Comparison of ENCODE assay signal across 9 cellular contexts in the genomic region with DNA sequence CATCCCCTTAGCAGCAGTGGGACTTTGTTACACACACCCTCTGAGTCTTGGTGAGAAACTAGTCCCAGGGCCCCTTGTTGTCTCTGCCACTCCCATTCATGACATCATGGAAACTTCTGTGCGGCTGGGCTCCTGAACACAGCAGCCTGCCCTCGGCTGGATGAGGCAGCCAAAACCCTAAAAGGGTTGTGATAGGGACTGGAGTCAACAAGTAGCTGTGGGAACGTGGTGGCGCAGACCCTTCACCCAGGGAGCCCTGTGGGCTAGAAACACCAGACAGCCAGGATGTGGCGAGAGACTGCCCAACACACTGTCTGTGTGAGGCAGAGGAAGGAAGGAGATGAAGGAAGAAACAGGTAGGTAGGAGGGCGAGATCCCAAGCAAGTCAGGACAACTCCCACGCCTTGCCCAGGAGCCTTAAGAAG. TPM values are rescaled to one million over a fixed set of nuclear protein-coding genes. Genes with fewer than 3 reads are reported as not detected.
DNase-seq lines count a peak whose midpoint lies in the region; ATAC-seq and TF ChIP-seq lines count a peak whose summit lies in the region.
"Had no signal": no experiment of that assay in that cellular context is flagged by ENCODE, and none has a peak within 500 bp of the region (broad histone marks: within the 10 kb centered on the region; RNA-seq: fewer than 3 reads in every experiment).

No MANE protein-coding gene starts in this region.

- peaks cover 64% of the 10 kb centered on the region for H3K4me1 Mint-ChIP-seq in activated CD8-positive, alpha-beta T cell treated with anti-CD3 and anti-CD28 coated beads, Interleukin-2, amount 10 ng/mL, durations not matched to agents 7 days and 5 days (ENCODE audit: low read depth)

- POLR2A ChIA-PET in activated CD8-positive, alpha-beta T cell treated with anti-CD3 and anti-CD28 coated beads, Interleukin-2, amount 10 ng/mL, durations not matched to agents 7 days and 5 days (lab: Charles Lee), result interaction anchor here (0.6 to 1.5 kb wide), 5 partner anchors 9 to 756 kb away, joined by 3 to 9 read pairs (median 3); no protein-coding TSS in a partner anchor

- peak overlapping the region; percentile 96 for H3K27ac Mint-ChIP-seq in activated CD8-positive, alpha-beta T cell treated with anti-CD3 and anti-CD28 coated beads, Interleukin-2, amount 10 ng/mL, durations not matched to agents 7 days and 5 days

- ATAC-seq in activated CD8-positive, alpha-beta T cell treated with anti-CD3 and anti-CD28 coated beads, Interleukin-2, amount 10 ng/mL, durations not matched to agents 7 days and 5 days, result peak; percentile 67
- no peak for ATAC-seq in HG02623 (IDR thresholded peaks at IDR 0.05; ENCODE audit: unreplicated experiment)

- H3K36me3 Mint-ChIP-seq in activated CD8-positive, alpha-beta T cell treated with anti-CD3 and anti-CD28 coated beads, Interleukin-2, amount 10 ng/mL, durations not matched to agents 7 days and 5 days (ENCODE audit: low read depth), result peaks cover 70% of the 10 kb centered on the region

- CTCF ChIA-PET in activated CD8-positive, alpha-beta T cell treated with anti-CD3 and anti-CD28 coated beads, Interleukin-2, amount 10 ng/mL, durations not matched to agents 7 days and 5 days (lab: Charles Lee), result interaction anchor here (1.0 to 2.4 kb wide), 6 partner anchors 9 to 140 kb away, joined by 3 to 11 read pairs (median 4); no protein-coding TSS in a partner anchor

- peak overlapping the region; percentile 84 for H3K4me3 Mint-ChIP-seq in activated CD8-positive, alpha-beta T cell treated with anti-CD3 and anti-CD28 coated beads, Interleukin-2, amount 10 ng/mL, durations not matched to agents 7 days and 5 days

- DNase-seq in HuH-7.5 (ENCODE audit: low spot score) (peak; percentile 38), fibroblast of villous mesenchyme (ENCODE audit: low read depth) (peak; percentile 14), NCI-H1105 (lab: John Stamatoyannopoulos, UW) (no peak), COR-L47 (lab: John Stamatoyannopoulos, UW) (no peak), posterior vena cava (ENCODE audit: low spot score) (no peak)
- peak; percentile 97 for DNase-seq in activated CD8-positive, alpha-beta T cell treated with anti-CD3 and anti-CD28 coated beads, Interleukin-2, amount 10 ng/mL, durations not matched to agents 7 days and 5 days
- DNase-seq in stimulated activated CD8-positive, alpha-beta memory T cell treated with anti-CD3 and anti-CD28 coated beads, Interleukin-4, amount 100 ng/mL, for 4 hours (ENCODE audit: low read depth in 2 of 2, low spot score in 1 of 2), result peak; percentile 78 to 79

- H3K27me3 Mint-ChIP-seq in activated CD8-positive, alpha-beta T cell treated with anti-CD3 and anti-CD28 coated beads, Interleukin-2, amount 10 ng/mL, durations not matched to agents 7 days and 5 days (ENCODE audit: low read depth), result no peaks in the 10 kb centered on the region

- no peak overlapping the region for H3K4me3 ChIP-seq in fibroblast of villous mesenchyme (ENCODE audit: low read depth, low read length)

- TF ChIP-seq CTCF in fibroblast of villous mesenchyme (IDR thresholded peaks at IDR 0.05; ENCODE audit: insufficient read depth, low read depth, low read length), result no peak

- peaks cover under 1% of the 10 kb centered on the region for H3K9me3 Mint-ChIP-seq in activated CD8-positive, alpha-beta T cell treated with anti-CD3 and anti-CD28 coated beads, Interleukin-2, amount 10 ng/mL, durations not matched to agents 7 days and 5 days (ENCODE audit: insufficient read depth)

- intact Hi-C loops in posterior vena cava (cut with DNase I), result no loop called here

RNA-seq across cellular contexts. Expression of a gene that starts 3.9 kb away (rescaled TPM):
- 100 to 1,000 TPM; 541 to 588 TPM for total RNA-seq in activated CD8-positive, alpha-beta T cell treated with anti-CD3 and anti-CD28 coated beads, Interleukin-2, amount 10 ng/mL, durations not matched to agents 7 days and 5 days
- total RNA-seq in fibroblast of villous mesenchyme, result not detected in 2 replicates
- 1 to 10 TPM in 1 of 2 donors, not detected in 1; 1.2 TPM for total RNA-seq in posterior vena cava
- total RNA-seq: endothelial cell of umbilical vein had no signal

RNA-seq across cellular contexts. Expression of a gene that starts 5.5 kb away (rescaled TPM):
- total RNA-seq in activated CD8-positive, alpha-beta T cell treated with anti-CD3 and anti-CD28 coated beads, Interleukin-2, amount 10 ng/mL, durations not matched to agents 7 days and 5 days, result 100 to 1,000 TPM; 227 to 232 TPM
- total RNA-seq in fibroblast of villous mesenchyme (not detected in 2 replicates), posterior vena cava (1 to 10 TPM in 1 of 2 donors, under 1 TPM in 1; 0.57 to 1.1 TPM)
- total RNA-seq: endothelial cell of umbilical vein had no signal

RNA-seq across cellular contexts. Expression of a gene that starts 20.8 kb away (rescaled TPM):
- 10 to 100 TPM; 38.5 to 39.8 TPM for total RNA-seq in activated CD8-positive, alpha-beta T cell treated with anti-CD3 and anti-CD28 coated beads, Interleukin-2, amount 10 ng/mL, durations not matched to agents 7 days and 5 days
- total RNA-seq in fibroblast of villous mesenchyme, result 50.3 and 58.3 TPM in 2 replicates
- total RNA-seq in posterior vena cava, result 10 to 100 TPM; 31.1 to 34.1 TPM

RNA-seq across cellular contexts. Expression of a gene that starts 34.1 kb away (rescaled TPM):
- total RNA-seq in activated CD8-positive, alpha-beta T cell treated with anti-CD3 and anti-CD28 coated beads, Interleukin-2, amount 10 ng/mL, durations not matched to agents 7 days and 5 days, result 100 to 1,000 TPM; 515 to 530 TPM
- total RNA-seq in fibroblast of villous mesenchyme, result not detected in 2 replicates
- 1 to 10 TPM; 1.3 to 1.8 TPM for total RNA-seq in posterior vena cava
- total RNA-seq: endothelial cell of umbilical vein had no signal

Comparison
In these comparisons a context has a peak if more than half of its experiments do, and no peak if none do; other contexts are left out.
1. DNase-seq: peak in HuH-7.5 (single experiment), activated CD8-positive, alpha-beta T cell treated with anti-CD3 and anti-CD28 coated beads, Interleukin-2, amount 10 ng/mL, durations not matched to agents 7 days and 5 days (single experiment), fibroblast of villous mesenchyme (single experiment) and stimulated activated CD8-positive, alpha-beta memory T cell treated with anti-CD3 and anti-CD28 coated beads, Interleukin-4, amount 100 ng/mL, for 4 hours (2 of 2); none in NCI-H1105 (single experiment), COR-L47 (single experiment) and posterior vena cava (single experiment).
2. RNA of a gene that starts 3.9 kb away (total RNA-seq): 541 to 588 TPM in activated CD8-positive, alpha-beta T cell treated with anti-CD3 and anti-CD28 coated beads, Interleukin-2, amount 10 ng/mL, durations not matched to agents 7 days and 5 days; 1.2 TPM in posterior vena cava and not detected in fibroblast of villous mesenchyme; every median in the first group is over 100 times any median in the second.
3. RNA of a gene that starts 5.5 kb away (total RNA-seq): 227 to 232 TPM in activated CD8-positive, alpha-beta T cell treated with anti-CD3 and anti-CD28 coated beads, Interleukin-2, amount 10 ng/mL, durations not matched to agents 7 days and 5 days; 0.57 to 1.1 TPM in posterior vena cava and not detected in fibroblast of villous mesenchyme; every median in the first group is over 100 times any median in the second.